ENCODE assay signal across 11 cellular contexts in genomic region chr18:68713131-68713530, GRCh38. TPM values are rescaled to one million over a fixed set of nuclear protein-coding genes. Genes with fewer than 3 reads are reported as not detected.
DNase-seq lines count a peak whose midpoint lies in the region; ATAC-seq and TF ChIP-seq lines count a peak whose summit lies in the region.
"Had no signal": no experiment of that assay in that cellular context is flagged by ENCODE, and none has a peak within 500 bp of the region (broad histone marks: within the 10 kb centered on the region; RNA-seq: fewer than 3 reads in every experiment).

No MANE protein-coding gene starts in this region.

- CTCF ChIA-PET in activated CD8-positive, alpha-beta memory T cell treated with anti-CD3 and anti-CD28 coated beads, Interleukin-2, amount 10 ng/mL, durations not matched to agents 7 days and 5 days (lab: Charles Lee), result no interaction called here

- H3K9me3 ChIP-seq in Loucy (ENCODE audit: insufficient read depth, low read depth, low read length), result no peaks in the 10 kb centered on the region
- H3K9me3 ChIP-seq: body of pancreas, neutrophil had no signal

- peaks cover 36% of the 10 kb centered on the region; the same call in 1 of the 2 replicates for H3K36me3 ChIP-seq in Loucy (ENCODE audit: insufficient read depth, low read length)

- H3K4me2 ChIP-seq in Loucy (ENCODE audit: low read depth, low read length, poor library complexity, severe bottlenecking), result peak overlapping the region; percentile 86

- DNase-seq in activated CD8-positive, alpha-beta memory T cell treated with anti-CD3 and anti-CD28 coated beads, Interleukin-2, amount 10 ng/mL, durations not matched to agents 7 days and 5 days, result no peak
- DNase-seq in activated CD8-positive, alpha-beta memory T cell treated with anti-CD3 and anti-CD28 coated beads, Interleukin-2, amount 50 U/mL, for 4 hours, result no peak
- no peak for DNase-seq in effector memory CD8-positive, alpha-beta T cell
- no peak for DNase-seq in progenitor cell of endocrine pancreas (ENCODE audit: low spot score, unreplicated experiment)
- DNase-seq in SKM-1 treated with dmso at 0.1 percent for 144 hours (lab: John Stamatoyannopoulos, UW; ENCODE audit: unreplicated experiment), result no peak
- DNase-seq in SK-N-DZ (ENCODE audit: low spot score), result no peak
- DNase-seq in NCI-H69 (lab: John Stamatoyannopoulos, UW), result no peak
- DNase-seq: body of pancreas, NCI-H510A treated with DMSO at 0.1 percent for 48 hours had no signal

- no peaks in the 10 kb centered on the region for H3K27me3 Mint-ChIP-seq in activated CD8-positive, alpha-beta memory T cell treated with anti-CD3 and anti-CD28 coated beads, Interleukin-2, amount 10 ng/mL, durations not matched to agents 7 days and 5 days
- no peaks in the 10 kb centered on the region for H3K27me3 Mint-ChIP-seq in effector memory CD8-positive, alpha-beta T cell
- H3K27me3 Mint-ChIP-seq in progenitor cell of endocrine pancreas, result no peaks in the 10 kb centered on the region

- H3K4me1 ChIP-seq in Loucy (ENCODE audit: insufficient read depth, low read length, poor library complexity, severe bottlenecking), result peaks cover 61% of the 10 kb centered on the region

- H4K20me1 ChIP-seq in Loucy (ENCODE audit: insufficient read depth, low read length, poor library complexity, severe bottlenecking), result peaks cover 52% of the 10 kb centered on the region

- TF ChIP-seq CTCF in Loucy (conservative IDR thresholded peaks at IDR 0.05; ENCODE audit: low read length) (no peak), progenitor cell of endocrine pancreas (IDR thresholded peaks at IDR 0.05; ENCODE audit: unreplicated experiment) (no peak)

- no peak overlapping the region for H2AFZ ChIP-seq in Loucy (ENCODE audit: low read length)

- peaks cover 34% of the 10 kb centered on the region for H3K36me3 Mint-ChIP-seq in activated CD8-positive, alpha-beta memory T cell treated with anti-CD3 and anti-CD28 coated beads, Interleukin-2, amount 10 ng/mL, durations not matched to agents 7 days and 5 days
- H3K36me3 Mint-ChIP-seq in effector memory CD8-positive, alpha-beta T cell (ENCODE audit: insufficient read depth), result peaks cover 42% of the 10 kb centered on the region
- H3K36me3 Mint-ChIP-seq in progenitor cell of endocrine pancreas (ENCODE audit: insufficient read depth), result peaks cover 9% of the 10 kb centered on the region

- H3K27ac Mint-ChIP-seq in activated CD8-positive, alpha-beta memory T cell treated with anti-CD3 and anti-CD28 coated beads, Interleukin-2, amount 10 ng/mL, durations not matched to agents 7 days and 5 days, result peak overlapping the region; percentile 52
- peak overlapping the region in 1 of 2 donors; percentile 75 for H3K27ac Mint-ChIP-seq in effector memory CD8-positive, alpha-beta T cell
- no peak overlapping the region for H3K27ac Mint-ChIP-seq in progenitor cell of endocrine pancreas

- no peaks in the 10 kb centered on the region for H3K27me3 ChIP-seq in Loucy (ENCODE audit: insufficient read depth, low read length, poor library complexity, severe bottlenecking)
- H3K27me3 ChIP-seq: body of pancreas, neutrophil had no signal

- peaks cover 44% of the 10 kb centered on the region for H3K4me1 Mint-ChIP-seq in activated CD8-positive, alpha-beta memory T cell treated with anti-CD3 and anti-CD28 coated beads, Interleukin-2, amount 10 ng/mL, durations not matched to agents 7 days and 5 days
- peaks cover 26 to 50% of the 10 kb centered on the region in 2 donors for H3K4me1 Mint-ChIP-seq in effector memory CD8-positive, alpha-beta T cell (ENCODE audit: low read depth in 2 of 2)
- peaks cover 15% of the 10 kb centered on the region for H3K4me1 Mint-ChIP-seq in progenitor cell of endocrine pancreas (ENCODE audit: low read depth)

- no peak for ATAC-seq in activated CD8-positive, alpha-beta memory T cell treated with anti-CD3 and anti-CD28 coated beads, Interleukin-2, amount 10 ng/mL, durations not matched to agents 7 days and 5 days
- no peak for ATAC-seq in effector memory CD8-positive, alpha-beta T cell (replicated peaks)
- ATAC-seq: body of pancreas had no signal

- peak overlapping the region; percentile 91 for H3K9ac ChIP-seq in Loucy (ENCODE audit: low read depth, low read length, poor library complexity, severe bottlenecking)

- peak overlapping the region; percentile 92 for H3K4me3 ChIP-seq in Loucy (ENCODE audit: low read length, poor library complexity, severe bottlenecking)

- H3K4me3 Mint-ChIP-seq in activated CD8-positive, alpha-beta memory T cell treated with anti-CD3 and anti-CD28 coated beads, Interleukin-2, amount 10 ng/mL, durations not matched to agents 7 days and 5 days, result peak overlapping the region; percentile 100
- peak overlapping the region; percentile 91 to 97 for H3K4me3 Mint-ChIP-seq in effector memory CD8-positive, alpha-beta T cell
- peak overlapping the region; percentile 64 for H3K4me3 Mint-ChIP-seq in progenitor cell of endocrine pancreas (ENCODE audit: low read depth)

- no peaks in the 10 kb centered on the region for H3K9me2 ChIP-seq in Loucy (replicated peaks; ENCODE audit: low read depth, low read length)

- H3K9me3 Mint-ChIP-seq in activated CD8-positive, alpha-beta memory T cell treated with anti-CD3 and anti-CD28 coated beads, Interleukin-2, amount 10 ng/mL, durations not matched to agents 7 days and 5 days (ENCODE audit: low read depth), result no peaks in the 10 kb centered on the region
- no peaks in the 10 kb centered on the region for H3K9me3 Mint-ChIP-seq in effector memory CD8-positive, alpha-beta T cell
- H3K9me3 Mint-ChIP-seq in progenitor cell of endocrine pancreas (ENCODE audit: low read depth), result no peaks in the 10 kb centered on the region

- no peaks in the 10 kb centered on the region for H3F3A ChIP-seq in Loucy (ENCODE audit: low read depth)

- H3K79me2 ChIP-seq in Loucy (ENCODE audit: insufficient read depth, low read length), result peaks cover 76% of the 10 kb centered on the region

RNA-seq across cellular contexts. Expression of gene TMX3, which starts 1.8 kb away (rescaled TPM):
- total RNA-seq in activated CD8-positive, alpha-beta memory T cell treated with anti-CD3 and anti-CD28 coated beads, Interleukin-2, amount 10 ng/mL, durations not matched to agents 7 days and 5 days, result 10 to 100 TPM; 50.3 to 65.4 TPM
- 40.4 and 40.9 TPM in 2 replicates for total RNA-seq in progenitor cell of endocrine pancreas
- 32.8 and 35.8 TPM in 2 replicates for polyA plus RNA-seq in SK-N-DZ (2014; cell fraction: cytosol; rRNA removed)
- polyA plus RNA-seq in SK-N-DZ (2014; cell fraction: nucleus; rRNA removed), result 142 and 164 TPM in 2 replicates
